ENCODE assay signal across 1 cellular context in genomic region chr3:157618075-157618760, GRCh38.
TF ChIP-seq lines count a peak whose summit lies in the region.

No MANE protein-coding gene starts in this region.

TF ChIP-seq in K562, 482 proteins besides CTCF, POLR2A, EP300 and RAD21 (continued from another document):
- TF ChIP-seq ZNF384 (IDR thresholded peaks at IDR 0.05; ENCODE audit: low read depth, low read length) (peak; percentile 98), ZNF780A (CRISPR knock-in tag; IDR thresholded peaks at IDR 0.05) (no peak), FOSL1 (tag; conservative IDR thresholded peaks at IDR 0.05) (peak; percentile 87), SREBF1 (IDR thresholded peaks at IDR 0.05; ENCODE audit: borderline replicate concordance, low read depth, low read length) (no peak), ETV1 (tag; conservative IDR thresholded peaks at IDR 0.05; ENCODE audit: low read depth) (0 out of 2 replicates have a peak, but pooled peaks have one; percentile 33), ZNF512 (tag; IDR thresholded peaks at IDR 0.05) (no peak), JUN (IDR thresholded peaks at IDR 0.05; ENCODE audit: borderline replicate concordance, low read depth, low read length) (peak; percentile 74), JUN (CRISPR knock-in tag; IDR thresholded peaks at IDR 0.05; ENCODE audit: borderline replicate concordance) (no peak), RNF219 (CRISPR knock-in tag; IDR thresholded peaks at IDR 0.05) (no peak), PBX2 (CRISPR knock-in tag; IDR thresholded peaks at IDR 0.05; ENCODE audit: low read depth) (no peak), PBX2 (tag; conservative IDR thresholded peaks at IDR 0.05; ENCODE audit: low read depth) (peak; percentile 92), SIN3B (IDR thresholded peaks at IDR 0.05; ENCODE audit: low read depth) (no peak), DPF2 (IDR thresholded peaks at IDR 0.05) (no peak), PKNOX1 (IDR thresholded peaks at IDR 0.05) (peak; percentile 80), ADNP (tag; IDR thresholded peaks at IDR 0.05) (no peak), ATF7 (IDR thresholded peaks at IDR 0.05) (peak; percentile 87), JUND (IDR thresholded peaks at IDR 0.05; ENCODE audit: borderline replicate concordance, low read depth, low read length) (peak; percentile 73; the same call in 1 of the 2 replicates), JUND (tag; IDR thresholded peaks at IDR 0.05; ENCODE audit: borderline replicate concordance, low read depth, low read length) (peak; percentile 87; the same call in 2 of the 3 replicates), ATF1 (CRISPR knock-in tag; IDR thresholded peaks at IDR 0.05) (no peak), ATF1 (tag; IDR thresholded peaks at IDR 0.05) (peak; percentile 20; the same call in 1 of the 2 replicates)
